8 cellular contexts compared by ENCODE assay signal in the genomic region with DNA sequence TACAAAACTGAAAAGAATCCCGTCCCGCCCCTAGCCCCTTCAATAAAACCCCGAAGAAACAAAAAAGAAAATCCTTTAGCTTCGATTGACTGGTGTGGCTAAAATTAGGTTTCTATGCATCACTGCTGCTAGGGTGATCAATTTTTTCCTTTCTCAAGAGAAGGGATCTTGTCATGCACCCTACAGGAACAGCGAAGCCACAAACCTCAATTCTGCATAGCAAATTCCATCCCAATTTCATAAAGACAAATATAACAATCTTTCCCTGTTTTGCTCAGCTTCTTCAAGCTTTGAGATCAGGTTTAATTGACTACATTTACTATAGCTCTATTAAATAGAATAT.
DNase-seq lines count a peak whose midpoint lies in the region; ATAC-seq and TF ChIP-seq lines count a peak whose summit lies in the region.
"Not testable (repeated sequence)": the region's sequence is repeated elsewhere in the genome, so short reads cannot be mapped to it uniquely, and the experiment has no call there.

No MANE protein-coding gene starts in this region.

- H3K23ac ChIP-seq in IMR-90 (ENCODE audit: low read depth, low read length); trophoblast cell (ENCODE audit: low read length): not testable (repeated sequence)

- not testable (repeated sequence) for H3K9ac ChIP-seq in IMR-90 (ENCODE audit: low read depth, low read length); trophoblast cell (ENCODE audit: low read length)

- H4K91ac ChIP-seq in IMR-90 (ENCODE audit: insufficient read depth, low read depth, low read length) = not testable (repeated sequence)
- peak overlapping the region; percentile 65 for H4K91ac ChIP-seq in trophoblast cell (ENCODE audit: low read depth, low read length)

- not testable (repeated sequence) for H3K14ac ChIP-seq in IMR-90 (replicated peaks; ENCODE audit: low read depth, low read length); trophoblast cell (ENCODE audit: low read length)

- H3K79me1 ChIP-seq in IMR-90 (ENCODE audit: low read depth in 1 of 2, low read length in 2 of 2) = not testable (repeated sequence)
- peaks cover 22% of the 10 kb centered on the region for H3K79me1 ChIP-seq in trophoblast cell (ENCODE audit: low read length)

- TF ChIP-seq CTCF in IMR-90 (conservative IDR thresholded peaks at IDR 0.05; ENCODE audit: low read depth, low read length); chondrocyte (IDR thresholded peaks at IDR 0.05); hepatocyte (IDR thresholded peaks at IDR 0.05; ENCODE audit: poor library complexity); thoracic aorta (IDR thresholded peaks at IDR 0.05): not testable (repeated sequence)

- not testable (repeated sequence) for H3K79me2 ChIP-seq in ACC112 (ENCODE audit: control insufficient read depth, insufficient read depth, low read length, unreplicated experiment); hepatocyte; trophoblast cell (ENCODE audit: control insufficient read depth, insufficient read depth, low read length, poor library complexity)

- not testable (repeated sequence) for H2AFZ ChIP-seq in ACC112 (ENCODE audit: low read length, unreplicated experiment); IMR-90 (replicated peaks; ENCODE audit: low read length, poor library complexity); hepatocyte; trophoblast cell (ENCODE audit: insufficient read depth, low read length, poor library complexity)

- H4K5ac ChIP-seq in IMR-90 (ENCODE audit: low read depth, low read length) = peak overlapping the region; percentile 75; the same call in 1 of the 2 replicates

- no CpG with 5 or more reads among the region's 5 CpGs for WGBS in IMR-90 (ENCODE audit: extremely low coverage in 2 of 2, insufficient read length in 1 of 2), 2 experiments
- 53% methylated on average over 5 of the region's 5 CpGs for WGBS in hepatocyte (ENCODE audit: low lambda C conversion rate, missing lambda C conversion rate)
- no CpG with 5 or more reads among the region's 5 CpGs for WGBS in trophoblast cell (ENCODE audit: extremely low coverage, insufficient coverage, insufficient read length)

- not testable (repeated sequence) for H2AK9ac ChIP-seq in IMR-90 (replicated peaks; ENCODE audit: low read depth, low read length, poor library complexity)

- in situ Hi-C loops in IMR-90 (cut with MboI; ENCODE audit: low sequenced_read_pairs) = not testable (repeated sequence)

- H2BK20ac ChIP-seq in IMR-90 (ENCODE audit: low read depth, low read length) = not testable (repeated sequence)

- H2BK12ac ChIP-seq in trophoblast cell (ENCODE audit: low read length) = not testable (repeated sequence)

- H3K27me3 ChIP-seq in ACC112 (ENCODE audit: insufficient read depth, low read length); IMR-90 (ENCODE audit: control insufficient read depth, insufficient read depth, low read length); hepatocyte; trophoblast cell (ENCODE audit: insufficient read depth, low read length); thoracic aorta (replicated peaks; ENCODE audit: insufficient read depth): not testable (repeated sequence)

- CTCF ChIA-PET in IMR-90 (lab: Yijun Ruan, JAX) = interaction anchor here (0.6 kb wide), 1 partner anchor 286 kb away, joined by 3 read pairs; no protein-coding TSS in a partner anchor

- H3K9me3 Mint-ChIP-seq in activated CD4-positive, alpha-beta T cell treated with anti-CD3 and anti-CD28 coated beads, Interleukin-2, amount 10 ng/mL, durations not matched to agents 24 days and 14 days; activated naive CD8-positive, alpha-beta T cell (ENCODE audit: low read depth); chondrocyte (ENCODE audit: low read depth): not testable (repeated sequence)

- not testable (repeated sequence) for ATAC-seq in IMR-90 (ENCODE audit: low read depth); thoracic aorta (ENCODE audit: insufficient number of reproducible peaks, low FRiP score, low read depth)

- POLR2A ChIA-PET in IMR-90 (lab: Charles Lee; ENCODE audit: unreplicated experiment) = interaction anchor here (0.6 kb wide), 2 partner anchors 105 to 1628 kb away, joined by 5 to 8 read pairs; no protein-coding TSS in a partner anchor

- not testable (repeated sequence) for H3K4me3 ChIP-seq in ACC112 (ENCODE audit: low read depth, low read length); IMR-90 (ENCODE audit: insufficient read depth, low read depth, low read length); hepatocyte; trophoblast cell (ENCODE audit: low read depth, low read length); thoracic aorta

- H2AK5ac ChIP-seq in IMR-90 (ENCODE audit: low read depth, low read length); trophoblast cell (ENCODE audit: low read length): not testable (repeated sequence)

- TF ChIP-seq RAD21 in IMR-90 (IDR thresholded peaks at IDR 0.05; ENCODE audit: low read length) = not testable (repeated sequence)

- H3K9me2 ChIP-seq in hepatocyte (replicated peaks; ENCODE audit: insufficient read depth) = not testable (repeated sequence)

- H3K36me3 ChIP-seq in ACC112 (ENCODE audit: insufficient read depth, low read length); IMR-90 (ENCODE audit: control insufficient read depth, insufficient read depth, low read length); hepatocyte (replicated peaks; ENCODE audit: insufficient read depth, low read depth); trophoblast cell (ENCODE audit: control insufficient read depth in 1 of 2, insufficient read depth in 2 of 2, low read length in 2 of 2); thoracic aorta: not testable (repeated sequence)

- H3K27ac ChIP-seq in ACC112 (ENCODE audit: low read depth, low read length) (peak overlapping the region; percentile 79), hepatocyte (peak overlapping the region; percentile 45), trophoblast cell (ENCODE audit: low read depth, low read length) (peak overlapping the region; percentile 72), thoracic aorta (peak overlapping the region; percentile 44 to 54)
- not testable (repeated sequence) for H3K27ac ChIP-seq in IMR-90 (ENCODE audit: insufficient read depth, low read length)

- not testable (repeated sequence) for H4K20me1 ChIP-seq in IMR-90 (ENCODE audit: insufficient read depth, low read length); hepatocyte (ENCODE audit: insufficient read depth, poor library complexity, severe bottlenecking)

- not testable (repeated sequence) for TF ChIP-seq POLR2A in IMR-90 (IDR thresholded peaks at IDR 0.05; ENCODE audit: low read depth, low read length)

- dilution Hi-C loops in IMR-90 (cut with HindIII; ENCODE audit: low sequenced_read_pairs, unreplicated experiment) = not testable (repeated sequence)

- H2BK5ac ChIP-seq in IMR-90 (ENCODE audit: low read depth, low read length, poor library complexity, severe bottlenecking) = peak overlapping the region; percentile 56
- H2BK5ac ChIP-seq in trophoblast cell (ENCODE audit: low read depth, low read length, poor library complexity) = not testable (repeated sequence)

- not testable (repeated sequence) for H3K4me2 ChIP-seq in IMR-90 (ENCODE audit: low read depth, low read length); hepatocyte; trophoblast cell (ENCODE audit: low read length)

- BruUV-seq in IMR-90 (replicated peaks; lab: Mats Ljungman, UMichigan) = not testable (repeated sequence)

- H2BK15ac ChIP-seq in IMR-90 (ENCODE audit: low read depth, low read length) = not testable (repeated sequence)

- H3K27me3 Mint-ChIP-seq in activated CD4-positive, alpha-beta T cell treated with anti-CD3 and anti-CD28 coated beads, Interleukin-2, amount 10 ng/mL, durations not matched to agents 24 days and 14 days; activated naive CD8-positive, alpha-beta T cell; chondrocyte (ENCODE audit: low read depth): not testable (repeated sequence)

- not testable (repeated sequence) for DNase-seq in IMR-90; chondrocyte (ENCODE audit: low spot score); hepatocyte (ENCODE audit: low spot score); trophoblast cell; thoracic aorta (ENCODE audit: low spot score)
- DNase-seq in activated CD4-positive, alpha-beta T cell treated with anti-CD3 and anti-CD28 coated beads, Interleukin-2, amount 10 ng/mL, durations not matched to agents 24 days and 14 days = peak; percentile 47

- H3K9me3 ChIP-seq in IMR-90 (ENCODE audit: control insufficient read depth, insufficient read depth, low read length); hepatocyte (ENCODE audit: low read depth); trophoblast cell (ENCODE audit: insufficient read depth, low read depth, low read length); thoracic aorta: not testable (repeated sequence)

- peak overlapping the region; percentile 87; the same call in 1 of the 2 replicates for H3K18ac ChIP-seq in IMR-90 (ENCODE audit: low read depth, low read length)
- not testable (repeated sequence) for H3K18ac ChIP-seq in trophoblast cell (ENCODE audit: low read length)

- not testable (repeated sequence) for H4K12ac ChIP-seq in trophoblast cell (ENCODE audit: low read depth, low read length)

- H3K4me1 ChIP-seq in ACC112 (ENCODE audit: control insufficient read depth, insufficient read depth, low read length, unreplicated experiment) (peaks cover 38% of the 10 kb centered on the region), IMR-90 (ENCODE audit: control insufficient read depth, insufficient read depth, low read length) (peaks cover 22% of the 10 kb centered on the region), hepatocyte (ENCODE audit: insufficient read depth) (peaks cover 14% of the 10 kb centered on the region), trophoblast cell (ENCODE audit: control insufficient read depth in 1 of 2, insufficient read depth in 2 of 2, low read length in 2 of 2) (peaks cover 11 to 18% of the 10 kb centered on the region in 2 experiments), thoracic aorta (ENCODE audit: control insufficient read depth in 1 of 2, low read depth in 2 of 2) (peaks cover 24 to 56% of the 10 kb centered on the region in 2 donors)

- H3K36me3 Mint-ChIP-seq in activated CD4-positive, alpha-beta T cell treated with anti-CD3 and anti-CD28 coated beads, Interleukin-2, amount 10 ng/mL, durations not matched to agents 24 days and 14 days (ENCODE audit: low read depth); activated naive CD8-positive, alpha-beta T cell; chondrocyte (ENCODE audit: low read depth): not testable (repeated sequence)

- 0 out of 4 replicates have a peak overlapping the region, but pooled peaks of 1 of the 2 experiments have one; percentile 0 for H4K8ac ChIP-seq in IMR-90 (ENCODE audit: low read depth in 2 of 2, low read length in 2 of 2)
- not testable (repeated sequence) for H4K8ac ChIP-seq in trophoblast cell (ENCODE audit: low read depth, low read length)

- H3K27ac Mint-ChIP-seq in activated CD4-positive, alpha-beta T cell treated with anti-CD3 and anti-CD28 coated beads, Interleukin-2, amount 10 ng/mL, durations not matched to agents 24 days and 14 days = peak overlapping the region; percentile 89
- peak overlapping the region; percentile 58 for H3K27ac Mint-ChIP-seq in activated naive CD8-positive, alpha-beta T cell
- peak overlapping the region; percentile 67 for H3K27ac Mint-ChIP-seq in chondrocyte (ENCODE audit: unreplicated experiment)

- H3K4ac ChIP-seq in IMR-90 (ENCODE audit: low read depth, low read length); trophoblast cell (ENCODE audit: low read depth, low read length): not testable (repeated sequence)

- H2BK120ac ChIP-seq in IMR-90 (ENCODE audit: low read depth, low read length); trophoblast cell (ENCODE audit: insufficient read depth, low read length, poor library complexity): not testable (repeated sequence)

- peaks cover 16% of the 10 kb centered on the region for H3K9me1 ChIP-seq in IMR-90 (ENCODE audit: insufficient read depth, low read length)

- not testable (repeated sequence) for H3K56ac ChIP-seq in IMR-90 (ENCODE audit: extremely low read depth, insufficient read depth, low read length)

- H3K4me1 Mint-ChIP-seq in activated CD4-positive, alpha-beta T cell treated with anti-CD3 and anti-CD28 coated beads, Interleukin-2, amount 10 ng/mL, durations not matched to agents 24 days and 14 days = peaks cover 20% of the 10 kb centered on the region
- H3K4me1 Mint-ChIP-seq in activated naive CD8-positive, alpha-beta T cell (ENCODE audit: low read depth) = not testable (repeated sequence)
- H3K4me1 Mint-ChIP-seq in chondrocyte (ENCODE audit: low read depth) = peaks cover 67% of the 10 kb centered on the region

- H3K4me3 Mint-ChIP-seq in activated CD4-positive, alpha-beta T cell treated with anti-CD3 and anti-CD28 coated beads, Interleukin-2, amount 10 ng/mL, durations not matched to agents 24 days and 14 days = peak overlapping the region; percentile 53
- H3K4me3 Mint-ChIP-seq in activated naive CD8-positive, alpha-beta T cell; chondrocyte (ENCODE audit: unreplicated experiment): not testable (repeated sequence)

- intact Hi-C loops in IMR-90 (cut with micrococcal nuclease) = not testable (repeated sequence)
- intact Hi-C loops in activated CD4-positive, alpha-beta T cell treated with anti-CD3 and anti-CD28 coated beads, Interleukin-2, amount 10 ng/mL, durations not matched to agents 24 days and 14 days (cut with micrococcal nuclease) = loop anchor here (1.0 to 5.0 kb wide), 2 partner anchors 11 to 34 kb away; no protein-coding TSS in a partner anchor
